In genomic region chr10:24041030-24041429, GRCh38 we compare ENCODE assay signal across 23 cellular contexts.
"Had no signal": no experiment of that assay in that cellular context is flagged by ENCODE, and none has a peak within 500 bp of the region (broad histone marks: within the 10 kb centered on the region; RNA-seq: fewer than 3 reads in every experiment).

No MANE protein-coding gene starts in this region.

- H3K27ac Mint-ChIP-seq: activated CD8-positive, alpha-beta memory T cell treated with anti-CD3 and anti-CD28 coated beads, Interleukin-2, amount 10 ng/mL, durations not matched to agents 7 days and 5 days; activated naive CD4-positive, alpha-beta T cell treated with anti-CD3 and anti-CD28 coated beads, Interleukin-2, amount 50 U/mL, for 24 hours; activated T-cell treated with anti-CD3 and anti-CD28 coated beads, Interleukin-2, amount 50 U/mL, for 24 hours; activated T-helper 1 cell treated with anti-CD3 and anti-CD28 coated beads, Interleukin-12 subunit alpha, Interleukin-12 subunit beta, Interleukin-2, Interleukin-4 antibody, amounts not matched to agents 30 ng/mL and 10 ng/mL and 1 ng/mL, durations not matched to agents 14 hours and 24 hours and 36 hours; T-helper 17 cell; WTC11 had no signal

- H3K27me3 ChIP-seq: MG63 had no signal

- H3K4me3 Mint-ChIP-seq: activated CD8-positive, alpha-beta memory T cell treated with anti-CD3 and anti-CD28 coated beads, Interleukin-2, amount 10 ng/mL, durations not matched to agents 7 days and 5 days; activated naive CD4-positive, alpha-beta T cell treated with anti-CD3 and anti-CD28 coated beads, Interleukin-2, amount 50 U/mL, for 24 hours; activated T-cell treated with anti-CD3 and anti-CD28 coated beads, Interleukin-2, amount 50 U/mL, for 24 hours; activated T-helper 1 cell treated with anti-CD3 and anti-CD28 coated beads, Interleukin-12 subunit alpha, Interleukin-12 subunit beta, Interleukin-2, Interleukin-4 antibody, amounts not matched to agents 30 ng/mL and 10 ng/mL and 1 ng/mL, durations not matched to agents 14 hours and 24 hours and 36 hours; T-helper 17 cell; WTC11 had no signal

- H3K27me3 Mint-ChIP-seq: activated CD8-positive, alpha-beta memory T cell treated with anti-CD3 and anti-CD28 coated beads, Interleukin-2, amount 10 ng/mL, durations not matched to agents 7 days and 5 days; activated naive CD4-positive, alpha-beta T cell treated with anti-CD3 and anti-CD28 coated beads, Interleukin-2, amount 50 U/mL, for 24 hours; activated T-cell treated with anti-CD3 and anti-CD28 coated beads, Interleukin-2, amount 50 U/mL, for 24 hours; T-helper 17 cell had no signal

- H3K4me3 ChIP-seq: MG63, PC-9 had no signal

- H3K27ac ChIP-seq: PC-9 had no signal

- H3K9me3 Mint-ChIP-seq: activated naive CD4-positive, alpha-beta T cell treated with anti-CD3 and anti-CD28 coated beads, Interleukin-2, amount 50 U/mL, for 24 hours; activated T-cell treated with anti-CD3 and anti-CD28 coated beads, Interleukin-2, amount 50 U/mL, for 24 hours; activated T-helper 1 cell treated with anti-CD3 and anti-CD28 coated beads, Interleukin-12 subunit alpha, Interleukin-12 subunit beta, Interleukin-2, Interleukin-4 antibody, amounts not matched to agents 30 ng/mL and 10 ng/mL and 1 ng/mL, durations not matched to agents 14 hours and 24 hours and 36 hours; WTC11 had no signal

- H3K9me3 ChIP-seq: MG63 had no signal

- DNase-seq: activated CD4-positive, alpha-beta T cell treated with anti-CD3 and anti-CD28 coated beads for 48 hours; activated CD4-positive, alpha-beta T cell treated with anti-CD3 and anti-CD28 coated beads, Interleukin-2, amount 50 U/mL, for 4 hours; activated CD4-positive, CD25-positive, alpha-beta regulatory T cell treated with anti-CD3 and anti-CD28 coated beads, Interleukin-2, amount 50 U/mL, for 72 hours; activated CD8-positive, alpha-beta memory T cell treated with anti-CD3 and anti-CD28 coated beads, Interleukin-2, amount 10 ng/mL, durations not matched to agents 7 days and 5 days; activated effector memory CD4-positive, alpha-beta T cell treated with Interleukin-2 at 50 U/mL for 16 hours; activated naive CD4-positive, alpha-beta T cell; activated T-cell treated with anti-CD3 and anti-CD28 coated beads, Interleukin-2, amount 50 U/mL, for 24 hours; aorta; MG63; MV-4-11; NCI-H1092 treated with DMSO at 0.1 percent for 48 hours; NCI-H1436; NCI-H1694 treated with DMSO at 0.1 percent for 48 hours; NCI-H2081 treated with DMSO at 0.1 percent for 48 hours; NCI-H446; NCI-H524; PC-9; SIG-M5; T-helper 17 cell; T-helper 9 cell had no signal

- H3K36me3 ChIP-seq: MG63 had no signal

- H3K36me3 Mint-ChIP-seq: activated CD8-positive, alpha-beta memory T cell treated with anti-CD3 and anti-CD28 coated beads, Interleukin-2, amount 10 ng/mL, durations not matched to agents 7 days and 5 days; activated naive CD4-positive, alpha-beta T cell treated with anti-CD3 and anti-CD28 coated beads, Interleukin-2, amount 50 U/mL, for 24 hours; WTC11 had no signal

- H3K4me1 Mint-ChIP-seq: activated CD8-positive, alpha-beta memory T cell treated with anti-CD3 and anti-CD28 coated beads, Interleukin-2, amount 10 ng/mL, durations not matched to agents 7 days and 5 days; activated naive CD4-positive, alpha-beta T cell treated with anti-CD3 and anti-CD28 coated beads, Interleukin-2, amount 50 U/mL, for 24 hours; T-helper 17 cell had no signal
